ENCODE assay signal across 14 cellular contexts in the genomic region with DNA sequence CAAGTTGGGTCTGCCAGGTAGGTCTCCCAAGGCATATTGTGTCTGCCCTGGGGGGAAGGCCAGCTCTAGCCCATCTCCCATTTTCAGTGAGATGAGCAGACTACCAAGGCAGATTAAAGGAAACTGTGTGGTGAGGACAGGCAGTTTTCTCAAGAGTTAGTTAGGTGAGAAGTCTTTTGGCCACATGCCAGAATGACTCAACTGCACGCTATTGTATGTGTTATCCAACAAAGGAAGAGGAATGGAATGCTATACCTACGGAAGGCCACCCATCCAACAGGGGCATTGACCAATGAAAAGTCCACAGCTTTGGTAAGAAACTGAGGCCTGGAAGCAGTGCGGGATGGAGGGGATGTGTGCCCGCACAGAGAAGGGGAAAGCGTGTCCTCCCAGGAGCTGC.
DNase-seq lines count a peak whose midpoint lies in the region; ATAC-seq and TF ChIP-seq lines count a peak whose summit lies in the region.
"Had no signal": no experiment of that assay in that cellular context is flagged by ENCODE, and none has a peak within 500 bp of the region (broad histone marks: within the 10 kb centered on the region; RNA-seq: fewer than 3 reads in every experiment).

No MANE protein-coding gene starts in this region.

- no peak for TF ChIP-seq POLR2A in erythroblast (IDR thresholded peaks at IDR 0.05; ENCODE audit: low read length)

- no peak for TF ChIP-seq CTCF in GM13977 (IDR thresholded peaks at IDR 0.05; ENCODE audit: extremely low read depth, insufficient read depth, missing control alignments)

- DNase-seq in AG08396 (ENCODE audit: low spot score) (peak; percentile 21), LoVo (ENCODE audit: low spot score) (peak; percentile 3), astrocyte of the hippocampus (ENCODE audit: low read depth, low spot score) (peak; percentile 83), iris pigment epithelial cell (ENCODE audit: low read depth) (peak; percentile 49), erythroblast (lab: John Stamatoyannopoulos, UW) (no peak), NCI-H748 (lab: John Stamatoyannopoulos, UW; ENCODE audit: unreplicated experiment) (no peak), GM13977 (ENCODE audit: low spot score) (no peak)
- DNase-seq: activated CD8-positive, alpha-beta memory T cell treated with anti-CD3 and anti-CD28 coated beads, Interleukin-2, amount 50 U/mL, for 48 hours; activated naive CD8-positive, alpha-beta T cell treated with anti-CD3 and anti-CD28 coated beads for 36 hours; heart right ventricle; lower lobe of right lung; stimulated activated CD4-positive, alpha-beta T cell treated with anti-CD3 and anti-CD28 coated beads, Interleukin-15, amount 100 ng/mL, for 24 hours; uterus had no signal

- ATAC-seq in GM19023 (IDR thresholded peaks at IDR 0.05; ENCODE audit: unreplicated experiment): no peak

- in situ Hi-C loops in GM13977 (cut with MboI; ENCODE audit: low pct_unique_long_range_greater_than_20kb, low sequenced_read_pairs, unreplicated experiment): no loop called here

Comparison
In these comparisons a context has a peak if more than half of its experiments do, and no peak if none do; other contexts are left out.
1. DNase-seq: peak in AG08396 (single experiment), LoVo (single experiment), astrocyte of the hippocampus (single experiment) and iris pigment epithelial cell (single experiment); none in erythroblast (0 of 2), NCI-H748 (single experiment) and GM13977 (single experiment).